ENCODE assay signal across 15 cellular contexts in genomic region chr12:27296674-27297073, GRCh38. TPM values are rescaled to one million over a fixed set of nuclear protein-coding genes. Genes with fewer than 3 reads are reported as not detected.
DNase-seq lines count a peak whose midpoint lies in the region; ATAC-seq and TF ChIP-seq lines count a peak whose summit lies in the region.
"Had no signal": no experiment of that assay in that cellular context is flagged by ENCODE, and none has a peak within 500 bp of the region (broad histone marks: within the 10 kb centered on the region; RNA-seq: fewer than 3 reads in every experiment).

No MANE protein-coding gene starts in this region.

- H3K9me3 ChIP-seq in right cardiac atrium (ENCODE audit: control insufficient read depth, low read length), result no peaks in the 10 kb centered on the region
- no peaks in the 10 kb centered on the region for H3K9me3 ChIP-seq in subcutaneous abdominal adipose tissue (ENCODE audit: control insufficient read depth in 5 of 5, low read length in 5 of 5)

- intact Hi-C loops in right cardiac atrium (cut with DNase I) (loop anchor here in 3 of 4 donors (5.0 to 10.0 kb wide), 3 partner anchors 49 to 152 kb away; partner anchors contain the start of gene STK38L (in 1 of the 3)), cardiac septum (cut with DNase I) (no loop called here)

- peaks cover 9 to 30% (median 15%) of the 10 kb centered on the region in 5 donors for H3K36me3 ChIP-seq in subcutaneous abdominal adipose tissue (ENCODE audit: control insufficient read depth in 5 of 5, insufficient read depth in 5 of 5, low read length in 5 of 5)

- no peak for TF ChIP-seq CTCF in chondrocyte (IDR thresholded peaks at IDR 0.05)

- ATAC-seq in right cardiac atrium, result no peak
- ATAC-seq: GM12878, GM23338 had no signal

- no peak for DNase-seq in right cardiac atrium
- DNase-seq in cardiac septum (ENCODE audit: low spot score), result no peak
- no peak for DNase-seq in chondrocyte (ENCODE audit: low spot score)
- DNase-seq in H4 (ENCODE audit: low spot score), result no peak
- DNase-seq in activated naive CD4-positive, alpha-beta T cell treated with Interleukin-2 at 50 U/mL for 16 hours, result no peak
- no peak for DNase-seq in hypothalamus (lab: John Stamatoyannopoulos, UW)
- DNase-seq: C1 segment of cervical spinal cord; Calu3; CD4-positive, alpha-beta T cell; DMS 273 treated with DMSO at 0.1 percent for 48 hours; H9 had no signal

- 72% methylated on average over 6 of the region's 6 CpGs for WGBS in right cardiac atrium

- H3K4me3 Mint-ChIP-seq in chondrocyte (ENCODE audit: unreplicated experiment), result no peak overlapping the region
- H3K4me3 Mint-ChIP-seq: B cell; CD4-positive, alpha-beta T cell; GM23338; H9 had no signal

- H3K4me1 ChIP-seq in right cardiac atrium (ENCODE audit: control insufficient read depth, insufficient read depth, low read length), result peaks cover 8% of the 10 kb centered on the region
- peaks cover 2 to 42% (median 17%) of the 10 kb centered on the region in 5 donors for H3K4me1 ChIP-seq in subcutaneous abdominal adipose tissue (ENCODE audit: control insufficient read depth in 5 of 5, insufficient read depth in 5 of 5, low read length in 5 of 5)

- peaks cover 34% of the 10 kb centered on the region for H3K36me3 Mint-ChIP-seq in chondrocyte (ENCODE audit: low read depth)

- no peak overlapping the region for H3K9ac ChIP-seq in subcutaneous abdominal adipose tissue (ENCODE audit: low read length in 5 of 5)

- H3K27me3 Mint-ChIP-seq in chondrocyte (ENCODE audit: low read depth), result no peaks in the 10 kb centered on the region
- H3K27me3 Mint-ChIP-seq: B cell; CD4-positive, alpha-beta T cell had no signal

- no peaks in the 10 kb centered on the region for H3K27me3 ChIP-seq in right cardiac atrium (ENCODE audit: control insufficient read depth, insufficient read depth)
- no peaks in the 10 kb centered on the region for H3K27me3 ChIP-seq in subcutaneous abdominal adipose tissue (ENCODE audit: control insufficient read depth in 5 of 5, insufficient read depth in 4 of 5, low read length in 5 of 5)

- peak overlapping the region; percentile 37 for H3K27ac ChIP-seq in right cardiac atrium (ENCODE audit: low read length)
- H3K27ac ChIP-seq in subcutaneous abdominal adipose tissue (ENCODE audit: low read depth, low read length), result peak overlapping the region; percentile 70

- H3K4me3 ChIP-seq in right cardiac atrium (ENCODE audit: low read length), result no peak overlapping the region
- no peak overlapping the region for H3K4me3 ChIP-seq in subcutaneous abdominal adipose tissue (ENCODE audit: low read depth in 1 of 5, low read length in 5 of 5)
- H3K4me3 ChIP-seq: GM12878, GM23338 had no signal

- peaks cover 90% of the 10 kb centered on the region for H3K4me1 Mint-ChIP-seq in chondrocyte (ENCODE audit: low read depth)

- peak overlapping the region; percentile 38 for H3K27ac Mint-ChIP-seq in chondrocyte (ENCODE audit: unreplicated experiment)
- H3K27ac Mint-ChIP-seq: B cell; CD4-positive, alpha-beta T cell; GM23338 had no signal

- peaks cover 7% of the 10 kb centered on the region for H3K9me3 Mint-ChIP-seq in chondrocyte (ENCODE audit: low read depth)
- H3K9me3 Mint-ChIP-seq: CD4-positive, alpha-beta T cell had no signal

RNA-seq across cellular contexts. Expression of gene BMAL2, which starts 36.0 kb away (rescaled TPM):
- total RNA-seq in right cardiac atrium (1 to 10 TPM in 3 of 4 donors, under 1 TPM in 1; 0.85 to 2.9 (median 2.3) TPM), cardiac septum (8.9 TPM), chondrocyte (9.0 to 12.0 TPM (median 11.6 TPM) in 3 replicates)
- polyA plus RNA-seq in right cardiac atrium, result 0.36 TPM
- total RNA-seq in H4 (2014; rRNA removed; shearing (Covaris generic)), result 10.7 and 14.7 TPM in 2 replicates

RNA-seq across cellular contexts. Expression of gene STK38L, which starts 52.6 kb away (rescaled TPM):
- total RNA-seq in right cardiac atrium (100 to 1,000 TPM in 1 of 4 donors, 10 to 100 TPM in 3; 59.1 to 160 (median 63.7) TPM), cardiac septum (269 TPM), chondrocyte (219 to 248 TPM (median 222 TPM) in 3 replicates)
- polyA plus RNA-seq in right cardiac atrium, result 19.5 TPM
- total RNA-seq in H4 (2014; rRNA removed; shearing (Covaris generic)), result 14.7 and 22.7 TPM in 2 replicates
